Comparison of ENCODE assay signal across 10 cellular contexts in the genomic region with DNA sequence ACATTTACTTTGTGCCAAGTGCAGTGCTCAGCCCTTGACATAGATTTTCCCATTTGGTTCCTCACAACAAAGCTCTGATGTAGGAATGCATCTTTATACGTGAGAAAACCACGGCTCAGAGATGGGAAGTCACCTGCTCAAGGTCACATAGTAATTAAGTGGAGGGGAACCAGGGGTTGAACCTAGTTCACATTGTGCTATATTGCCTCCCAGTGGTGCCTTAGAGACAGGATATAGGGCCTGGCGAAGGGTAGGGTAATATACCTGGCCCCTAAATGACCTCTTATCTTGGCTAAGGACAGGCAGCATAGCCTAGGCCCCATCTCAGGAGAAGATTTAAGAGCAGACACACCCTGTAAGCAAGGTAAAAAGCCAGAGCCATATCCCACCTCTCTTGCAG.
DNase-seq lines count a peak whose midpoint lies in the region; ATAC-seq and TF ChIP-seq lines count a peak whose summit lies in the region.
"Had no signal": no experiment of that assay in that cellular context is flagged by ENCODE, and none has a peak within 500 bp of the region (broad histone marks: within the 10 kb centered on the region; RNA-seq: fewer than 3 reads in every experiment).

No MANE protein-coding gene starts in this region.

- H3K4me2 ChIP-seq in smooth muscle cell: peak overlapping the region; percentile 31

- peaks cover 10% of the 10 kb centered on the region for H3K4me1 ChIP-seq in smooth muscle cell (ENCODE audit: low read depth)

- peaks cover 28% of the 10 kb centered on the region for H3K79me2 ChIP-seq in smooth muscle cell (ENCODE audit: low read depth)

- no peak overlapping the region for H3K4me3 Mint-ChIP-seq in endothelial cell (ENCODE audit: unreplicated experiment)

- peaks cover 14% of the 10 kb centered on the region for H3K4me1 Mint-ChIP-seq in endothelial cell (ENCODE audit: unreplicated experiment)

- H3K27me3 ChIP-seq in smooth muscle cell (ENCODE audit: low read depth): no peaks in the 10 kb centered on the region
- H3K27me3 ChIP-seq: heart left ventricle had no signal

- no peaks in the 10 kb centered on the region for H3K9me3 Mint-ChIP-seq in activated naive CD4-positive, alpha-beta T cell treated with anti-CD3 and anti-CD28 coated beads, Interleukin-2, amount 50 U/mL, for 72 hours
- H3K9me3 Mint-ChIP-seq in endothelial cell (ENCODE audit: unreplicated experiment): no peaks in the 10 kb centered on the region

- H3K36me3 Mint-ChIP-seq in activated naive CD4-positive, alpha-beta T cell treated with anti-CD3 and anti-CD28 coated beads, Interleukin-2, amount 50 U/mL, for 72 hours: peaks cover 0 to 2% of the 10 kb centered on the region in 2 donors
- H3K36me3 Mint-ChIP-seq in endothelial cell (ENCODE audit: low read depth, unreplicated experiment): no peaks in the 10 kb centered on the region

- H3K36me3 ChIP-seq in smooth muscle cell (ENCODE audit: low read depth): no peaks in the 10 kb centered on the region
- H3K36me3 ChIP-seq: heart left ventricle had no signal

- TF ChIP-seq CTCF in smooth muscle cell (IDR thresholded peaks at IDR 0.05; ENCODE audit: borderline replicate concordance, insufficient read depth, poor library complexity, severe bottlenecking) (no peak), endothelial cell (IDR thresholded peaks at IDR 0.05; ENCODE audit: unreplicated experiment) (no peak)

- peak overlapping the region; percentile 94 for H3K27ac ChIP-seq in smooth muscle cell (ENCODE audit: low read depth)

- H4K20me1 ChIP-seq in smooth muscle cell (ENCODE audit: low read depth): no peaks in the 10 kb centered on the region

- peaks cover 27% of the 10 kb centered on the region for H3F3A ChIP-seq in smooth muscle cell (ENCODE audit: low read depth)

- H3K9me3 ChIP-seq in smooth muscle cell (replicated peaks; ENCODE audit: low read depth): no peaks in the 10 kb centered on the region

- peak overlapping the region in 1 of 2 donors; percentile 63 for H3K27ac Mint-ChIP-seq in activated naive CD4-positive, alpha-beta T cell treated with anti-CD3 and anti-CD28 coated beads, Interleukin-2, amount 50 U/mL, for 72 hours
- H3K27ac Mint-ChIP-seq in endothelial cell (ENCODE audit: unreplicated experiment): no peak overlapping the region

- H2AFZ ChIP-seq in smooth muscle cell (ENCODE audit: low read depth): no peak overlapping the region

- H3K9ac ChIP-seq in smooth muscle cell (ENCODE audit: low read depth): peak overlapping the region; percentile 50

- DNase-seq in NCI-H82 (lab: John Stamatoyannopoulos, UW) (peak; percentile 8), NCI-H82 treated with DMSO at 0.1 percent for 48 hours (lab: John Stamatoyannopoulos, UW; ENCODE audit: unreplicated experiment) (no peak), smooth muscle cell (lab: John Stamatoyannopoulos, UW; ENCODE audit: unreplicated experiment) (no peak), endothelial cell (ENCODE audit: low spot score) (no peak), COLO829 (ENCODE audit: low spot score) (no peak)
- peak; percentile 42 for DNase-seq in Jurkat, Clone E6-1 (ENCODE audit: low read depth, low spot score)
- no peak for DNase-seq in activated naive CD4-positive, alpha-beta T cell treated with anti-CD3 and anti-CD28 coated beads, Interleukin-2, amount 50 U/mL, for 72 hours (ENCODE audit: low spot score in 2 of 2)
- DNase-seq: heart left ventricle had no signal

- no peak overlapping the region for H3K4me3 ChIP-seq in Jurkat, Clone E6-1 (ENCODE audit: low read length)
- no peak overlapping the region for H3K4me3 ChIP-seq in smooth muscle cell
- H3K4me3 ChIP-seq: heart left ventricle, SK-N-MC had no signal

- H3K27me3 Mint-ChIP-seq in endothelial cell (ENCODE audit: unreplicated experiment): no peaks in the 10 kb centered on the region

- peak; percentile 83 to 85 for ATAC-seq in activated naive CD4-positive, alpha-beta T cell treated with anti-CD3 and anti-CD28 coated beads, Interleukin-2, amount 50 U/mL, for 72 hours
- no peak for ATAC-seq in HG02852 (IDR thresholded peaks at IDR 0.05; ENCODE audit: unreplicated experiment)

- 64% methylated on average over 3 of the region's 3 CpGs for WGBS in smooth muscle cell (ENCODE audit: low lambda C conversion rate)

Comparison
In these comparisons a context has a peak if more than half of its experiments do, and no peak if none do; other contexts are left out.
1. DNase-seq: peak in NCI-H82 (single experiment) and Jurkat, Clone E6-1 (single experiment); none in NCI-H82 treated with DMSO at 0.1 percent for 48 hours (single experiment), activated naive CD4-positive, alpha-beta T cell treated with anti-CD3 and anti-CD28 coated beads, Interleukin-2, amount 50 U/mL, for 72 hours (0 of 2), smooth muscle cell (single experiment), endothelial cell (single experiment) and COLO829 (single experiment).